Comparison of ENCODE assay signal across 10 cellular contexts in genomic region chr2:16012626-16013501, GRCh38.
DNase-seq lines count a peak whose midpoint lies in the region; ATAC-seq, FAIRE-seq and TF ChIP-seq lines count a peak whose summit lies in the region.
"Had no signal": no experiment of that assay in that cellular context is flagged by ENCODE, and none has a peak within 500 bp of the region (broad histone marks: within the 10 kb centered on the region; RNA-seq: fewer than 3 reads in every experiment).

No MANE protein-coding gene starts in this region.

- BruUV-seq in PC-9 (replicated peaks; lab: Mats Ljungman, UMichigan), result no TSS peak

- H4K20me1 ChIP-seq in KMS-11 (ENCODE audit: insufficient read depth) (no peaks in the 10 kb centered on the region), PC-9 (ENCODE audit: insufficient read depth) (no peaks in the 10 kb centered on the region)

- H2AFZ ChIP-seq in KMS-11 (ENCODE audit: low read depth) (peak overlapping the region; percentile 88), PC-9 (0 out of 2 replicates have a peak overlapping the region, but pooled peaks have one; percentile 10)

- H3K27ac ChIP-seq in KMS-11 (peak overlapping the region; percentile 32; the same call in 1 of the 2 replicates), PC-9 (no peak overlapping the region), small intestine (ENCODE audit: low read depth in 1 of 2, low read length in 1 of 2) (peak overlapping the region in 1 of 2 donors; percentile 3)
- H3K27ac ChIP-seq: SJSA1, spleen had no signal

- H3K36me3 ChIP-seq in KMS-11 (ENCODE audit: insufficient read depth), result no peaks in the 10 kb centered on the region
- H3K36me3 ChIP-seq in PC-9 (ENCODE audit: low read depth), result no peaks in the 10 kb centered on the region
- no peaks in the 10 kb centered on the region for H3K36me3 ChIP-seq in iPS-15b (ENCODE audit: control insufficient read depth, insufficient read depth, low read length)
- no peaks in the 10 kb centered on the region for H3K36me3 ChIP-seq in small intestine (ENCODE audit: control insufficient read depth in 2 of 2, insufficient read depth in 2 of 2, low read length in 2 of 2)
- H3K36me3 ChIP-seq: MG63, SJSA1, spleen had no signal

- H3F3A ChIP-seq in PC-9 (ENCODE audit: insufficient read depth, low read depth), result no peaks in the 10 kb centered on the region

- no peak for ATAC-seq in GM21515 (IDR thresholded peaks at IDR 0.05; ENCODE audit: unreplicated experiment)

- H3K4me3 ChIP-seq in KMS-11 (IDR thresholded peaks at IDR 0.05; ENCODE audit: insufficient read depth, low read depth, low read length), result no peak overlapping the region
- peak overlapping the region; percentile 19; the same call in 1 of the 2 replicates for H3K4me3 ChIP-seq in PC-9
- peak overlapping the region; percentile 5 for H3K4me3 ChIP-seq in iPS-15b (ENCODE audit: low read depth, low read length)
- H3K4me3 ChIP-seq in small intestine (ENCODE audit: low read depth in 1 of 2, low read length in 2 of 2), result no peak overlapping the region
- H3K4me3 ChIP-seq: MG63, SJSA1, spleen had no signal

- H3K4me2 ChIP-seq in KMS-11 (peak overlapping the region; percentile 43; the same call in 1 of the 2 replicates), PC-9 (peak overlapping the region; percentile 44; the same call in 1 of the 2 replicates)

- H3K79me2 ChIP-seq in KMS-11 (ENCODE audit: insufficient read depth, low read depth), result no peaks in the 10 kb centered on the region
- no peaks in the 10 kb centered on the region for H3K79me2 ChIP-seq in PC-9 (ENCODE audit: low read depth)

- WGBS in small intestine, 3 donors, result 5 to 22% (median 17%) methylated on average over 29 of the region's 29 CpGs

- H3K27me3 ChIP-seq in KMS-11 (ENCODE audit: insufficient read depth, low read depth) (no peaks in the 10 kb centered on the region), PC-9 (ENCODE audit: insufficient read depth, low read depth) (peaks cover 22% of the 10 kb centered on the region), iPS-15b (ENCODE audit: control insufficient read depth, insufficient read depth, low read length) (no peaks in the 10 kb centered on the region), small intestine (ENCODE audit: control insufficient read depth in 2 of 2, insufficient read depth in 2 of 2, low read length in 2 of 2) (peaks cover 2 to 3% of the 10 kb centered on the region in 2 donors)
- H3K27me3 ChIP-seq: MG63, SJSA1 had no signal

- TF ChIP-seq CTCF in KMS-11 (conservative IDR thresholded peaks at IDR 0.05; ENCODE audit: low read depth, low read length), result no peak
- no peak for TF ChIP-seq CTCF in PC-9 (conservative IDR thresholded peaks at IDR 0.05)

- H3K9ac ChIP-seq in KMS-11 (peak overlapping the region; percentile 20; the same call in 1 of the 2 replicates), iPS-15b (ENCODE audit: low read depth, low read length) (peak overlapping the region; percentile 28)

- H3K4me1 ChIP-seq in KMS-11 (ENCODE audit: low read depth, poor library complexity, severe bottlenecking) (peaks cover 16% of the 10 kb centered on the region), PC-9 (replicated peaks; ENCODE audit: insufficient read depth) (no peaks in the 10 kb centered on the region), iPS-15b (ENCODE audit: control insufficient read depth, insufficient read depth, low read length) (peaks cover 5% of the 10 kb centered on the region), small intestine (ENCODE audit: control insufficient read depth in 2 of 2, insufficient read depth in 1 of 2, low read depth in 1 of 2, low read length in 1 of 2) (no peaks in the 10 kb centered on the region)
- H3K4me1 ChIP-seq: SJSA1 had no signal

- DNase-seq in PC-9 (peak; percentile 8 to 54), small intestine (peak; percentile 63), T-helper 1 cell (no peak)
- no peak for DNase-seq in activated CD8-positive, alpha-beta memory T cell treated with anti-CD3 and anti-CD28 coated beads, Interleukin-2, amount 50 U/mL, for 4 hours
- DNase-seq: MG63, spleen had no signal

- POLR2A ChIA-PET in PC-9 (lab: Charles Lee; ENCODE audit: unreplicated experiment), result no interaction called here

- no peaks in the 10 kb centered on the region for H3K9me3 ChIP-seq in PC-9 (ENCODE audit: insufficient read depth, low read depth)
- no peaks in the 10 kb centered on the region for H3K9me3 ChIP-seq in iPS-15b (ENCODE audit: control insufficient read depth, insufficient read depth, low read length)
- no peaks in the 10 kb centered on the region for H3K9me3 ChIP-seq in small intestine (ENCODE audit: control insufficient read depth, low read depth)
- H3K9me3 ChIP-seq: MG63, SJSA1, spleen had no signal

- no peak for FAIRE-seq in small intestine (lab: Jason Lieb, UNC)

- CTCF ChIA-PET in PC-9 (lab: Charles Lee), result no interaction called here

- intact Hi-C loops in PC-9 (cut with micrococcal nuclease; ENCODE audit: unreplicated experiment), result no loop called here

- no peaks in the 10 kb centered on the region for H3K9me2 ChIP-seq in PC-9 (ENCODE audit: insufficient read depth)

Comparison
In these comparisons a context has a peak if more than half of its experiments do, and no peak if none do; other contexts are left out.
1. H3K4me3 ChIP-seq: peak in PC-9 (single experiment) and iPS-15b (single experiment); none in KMS-11 (single experiment) and small intestine (0 of 2).
2. DNase-seq: peak in PC-9 (2 of 2) and small intestine (single experiment); none in T-helper 1 cell (0 of 5) and activated CD8-positive, alpha-beta memory T cell treated with anti-CD3 and anti-CD28 coated beads, Interleukin-2, amount 50 U/mL, for 4 hours (single experiment).